In genomic region chr21:31918250-31918775, GRCh38 we compare ENCODE assay signal across 23 cellular contexts. TPM values are rescaled to one million over a fixed set of nuclear protein-coding genes. Genes with fewer than 3 reads are reported as not detected.
DNase-seq lines count a peak whose midpoint lies in the region; TF ChIP-seq lines count a peak whose summit lies in the region.
"Had no signal": no experiment of that assay in that cellular context is flagged by ENCODE, and none has a peak within 500 bp of the region (broad histone marks: within the 10 kb centered on the region; RNA-seq: fewer than 3 reads in every experiment).

No MANE protein-coding gene starts in this region.

- no peaks in the 10 kb centered on the region for H3K27me3 ChIP-seq in adrenal gland
- H3K27me3 ChIP-seq: BLaER1, SJCRH30 had no signal

- H3K4me1 ChIP-seq in HEK293 (ENCODE audit: control insufficient read depth, insufficient read depth, low read length) (peaks cover 6% of the 10 kb centered on the region), adrenal gland (replicated peaks in 1 of 2) (no peaks in the 10 kb centered on the region)
- H3K4me1 ChIP-seq: A549, BLaER1 had no signal

- H3K27ac ChIP-seq in HEK293 (ENCODE audit: extremely low read depth, low read depth, low read length) (no peak overlapping the region), adrenal gland (no peak overlapping the region)
- H3K27ac ChIP-seq: A549, BLaER1, SJCRH30 had no signal

- H3K27me3 Mint-ChIP-seq in nephron progenitor cell (ENCODE audit: low read depth, poor library complexity) = no peaks in the 10 kb centered on the region

- POLR2A ChIA-PET in HEK293 (lab: Yijun Ruan, JAX) = no interaction called here

- DNase-seq in epithelial cell of proximal tubule (ENCODE audit: low read depth) (no peak), nephron progenitor cell (no peak), posterior cingulate gyrus (no peak), AML-193 (lab: John Stamatoyannopoulos, UW) (no peak), NCI-H2196 treated with DMSO at 0.1 percent for 48 hours (lab: John Stamatoyannopoulos, UW; ENCODE audit: unreplicated experiment) (no peak), adrenal gland (no peak)
- DNase-seq: CD4-positive, alpha-beta T cell; COR-L47; DMS79; KBM-7; MM.1S; NCI-H1048; NCI-H1436; NCI-H1930; NCI-H226; NCI-H524 treated with DMSO at 0.1 percent for 48 hours; NCI-H82; SJCRH30 had no signal

- peak overlapping the region; percentile 88 for H3K27ac Mint-ChIP-seq in nephron progenitor cell
- H3K27ac Mint-ChIP-seq: CD4-positive, alpha-beta T cell; GM23338 had no signal

- CTCF ChIA-PET in HEK293 (lab: Yijun Ruan, JAX) = no interaction called here

- intact Hi-C loops in posterior cingulate gyrus (cut with DNase I) = no loop called here
- intact Hi-C loops in adrenal gland (cut with DNase I) = no loop called here

- peaks cover 85% of the 10 kb centered on the region for H3K36me3 Mint-ChIP-seq in nephron progenitor cell (ENCODE audit: low read depth)

- TF ChIP-seq CTCF in GM12872 (IDR thresholded peaks at IDR 0.05; ENCODE audit: insufficient read depth, low read depth, low read length) = peak; percentile 17; the same call in 1 of the 3 replicates
- no peak for TF ChIP-seq CTCF in HEK293 (tag by site-specific recombination; IDR thresholded peaks at IDR 0.05)
- TF ChIP-seq CTCF in epithelial cell of proximal tubule (conservative IDR thresholded peaks at IDR 0.05; ENCODE audit: low read depth, low read length) = peak; percentile 23
- TF ChIP-seq CTCF in nephron progenitor cell (IDR thresholded peaks at IDR 0.05) = no peak
- TF ChIP-seq CTCF in adrenal gland (IDR thresholded peaks at IDR 0.05) = no peak

- no peak overlapping the region for H3K4me3 ChIP-seq in HEK293 (ENCODE audit: low read depth, low read length)
- H3K4me3 ChIP-seq in epithelial cell of proximal tubule (ENCODE audit: low read depth, low read length) = no peak overlapping the region
- H3K4me3 ChIP-seq in adrenal gland = no peak overlapping the region
- H3K4me3 ChIP-seq: A549, BLaER1, GM23338, SJCRH30 had no signal

- H3K9me3 Mint-ChIP-seq in nephron progenitor cell = peaks cover 53% of the 10 kb centered on the region
- H3K9me3 Mint-ChIP-seq: CD4-positive, alpha-beta T cell had no signal

- WGBS in adrenal gland, 4 donors = 90 to 97% (median 94%) methylated on average over 3 of the region's 3 CpGs

- no peaks in the 10 kb centered on the region for H3K9me3 ChIP-seq in HEK293 (ENCODE audit: control insufficient read depth, insufficient read depth, low read depth, low read length)
- no peaks in the 10 kb centered on the region for H3K9me3 ChIP-seq in adrenal gland (replicated peaks in 1 of 3)
- H3K9me3 ChIP-seq: A549, SJCRH30 had no signal

- peaks cover 70% of the 10 kb centered on the region for H3K4me1 Mint-ChIP-seq in nephron progenitor cell

- H3K36me3 ChIP-seq in HEK293 (ENCODE audit: control insufficient read depth in 2 of 2, insufficient read depth in 1 of 2, low read length in 2 of 2) = no peaks in the 10 kb centered on the region
- no peaks in the 10 kb centered on the region for H3K36me3 ChIP-seq in adrenal gland (replicated peaks in 1 of 2)

- H3K4me3 Mint-ChIP-seq in nephron progenitor cell = no peak overlapping the region
- H3K4me3 Mint-ChIP-seq: CD4-positive, alpha-beta T cell; GM23338 had no signal

- TF ChIP-seq POLR2A in adrenal gland (IDR thresholded peaks at IDR 0.05) = no peak

TF ChIP-seq in HEK293, 187 proteins besides CTCF, POLR2A, EP300 and RAD21:
- TF ChIP-seq TRIM28 (IDR thresholded peaks at IDR 0.05; ENCODE audit: borderline replicate concordance, low read length) (peak; percentile 86; the same call in 1 of the 2 replicates), ZFP3 (tag by site-specific recombination; IDR thresholded peaks at IDR 0.05; ENCODE audit: low read depth) (no peak), ZBTB8A (tag by site-specific recombination; IDR thresholded peaks at IDR 0.05) (no peak), ZNF292 (tag by site-specific recombination; IDR thresholded peaks at IDR 0.05; ENCODE audit: borderline replicate concordance, low read depth) (no peak), ZNF776 (tag by site-specific recombination; IDR thresholded peaks at IDR 0.05; ENCODE audit: borderline replicate concordance) (no peak), SP7 (tag by site-specific recombination; IDR thresholded peaks at IDR 0.05) (no peak), KLF8 (tag by site-specific recombination; IDR thresholded peaks at IDR 0.05) (no peak), ATF2 (tag by site-specific recombination; IDR thresholded peaks at IDR 0.05; ENCODE audit: low read depth) (no peak), ZNF548 (tag by site-specific recombination; IDR thresholded peaks at IDR 0.05) (peak; percentile 93), ZNF549 (tag by site-specific recombination; IDR thresholded peaks at IDR 0.05) (no peak), ZNF521 (tag by site-specific recombination; IDR thresholded peaks at IDR 0.05) (no peak)

RNA-seq across cellular contexts. Expression of gene HUNK, which starts 45.5 kb away (rescaled TPM):
- total RNA-seq in epithelial cell of proximal tubule (1.6 and 2.8 TPM in 2 replicates), adrenal gland (1 to 10 TPM in 1 of 8 donors, under 1 TPM in 7; 0.17 to 1.4 (median 0.56) TPM)
- polyA plus RNA-seq in adrenal gland = under 1 TPM; 0.13 to 0.64 (median 0.33) TPM
- total RNA-seq: CD4-positive, alpha-beta T cell had no signal

Comparison
In these comparisons a context has a peak if more than half of its experiments do, and no peak if none do; other contexts are left out.
1. CTCF ChIP-seq: peak in GM12872 (single experiment) and epithelial cell of proximal tubule (single experiment); none in HEK293 (single experiment), nephron progenitor cell (single experiment) and adrenal gland (0 of 6).